ENCODE assay signal across 9 cellular contexts in the genomic region with DNA sequence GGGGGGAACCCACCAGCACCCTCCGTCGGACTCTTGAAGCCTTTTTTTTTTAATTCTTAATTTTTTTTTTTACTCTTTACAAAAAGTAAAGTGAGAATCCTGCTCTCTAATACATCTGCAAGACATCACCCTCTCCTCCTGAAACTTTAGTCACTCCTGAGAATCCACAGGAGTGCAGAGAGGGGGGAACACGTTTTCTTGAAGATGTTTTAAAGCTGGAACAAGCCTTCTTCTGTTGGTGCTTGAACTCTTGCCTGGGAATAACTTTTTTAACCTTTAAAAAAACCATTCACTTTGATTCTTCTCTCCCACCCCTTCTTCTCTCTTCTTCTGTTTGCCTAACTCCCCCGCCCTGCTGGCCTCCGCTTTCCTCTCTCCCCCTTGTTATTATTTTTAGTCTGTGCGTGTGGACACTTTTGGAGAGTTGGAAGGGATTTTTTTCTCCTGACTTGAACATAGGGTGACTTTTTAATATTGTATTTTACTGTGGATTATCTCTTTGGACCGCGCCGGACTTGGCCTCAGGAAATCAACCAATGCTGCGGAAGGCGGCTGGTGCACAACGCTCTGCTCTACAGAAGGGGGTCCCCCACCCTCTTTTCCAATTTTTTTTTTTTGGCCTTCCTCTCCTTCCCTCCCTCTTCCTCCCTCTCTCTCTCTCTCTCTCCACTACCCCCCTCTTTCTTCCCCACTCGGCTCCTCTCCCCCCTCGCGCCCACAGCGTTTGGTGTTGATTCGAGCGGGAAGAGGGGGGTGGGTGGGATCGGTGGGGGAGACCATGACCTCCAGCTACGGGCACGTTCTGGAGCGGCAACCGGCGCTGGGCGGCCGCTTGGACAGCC. TPM values are rescaled to one million over a fixed set of nuclear protein-coding genes. Genes with fewer than 3 reads are reported as not detected.
DNase-seq lines count a peak whose midpoint lies in the region; ATAC-seq and TF ChIP-seq lines count a peak whose summit lies in the region.
"Had no signal": no experiment of that assay in that cellular context is flagged by ENCODE, and none has a peak within 500 bp of the region (broad histone marks: within the 10 kb centered on the region; RNA-seq: fewer than 3 reads in every experiment).

A gene (plus strand): TSS at position 691 of the 842 bp plus-strand sequence. CDS start 88 bp downstream, at position 779.

- intact Hi-C loops in vagina (cut with DNase I), result loop anchor here (5.0 to 10.0 kb wide), 2 partner anchors 131 to 449 kb away; a partner anchor contains a TSS

- H3K27ac ChIP-seq in muscle layer of colon (ENCODE audit: low read depth, low read length) (no peak within 1 kb of the TSS), vagina (peak within 1 kb of the TSS; percentile 99)

- peaks cover 27% of the 10 kb centered on the region for H3K4me1 Mint-ChIP-seq in activated naive CD8-positive, alpha-beta T cell treated with anti-CD3 and anti-CD28 coated beads, Interleukin-2, amount 10 ng/mL, durations not matched to agents 7 days and 5 days
- H3K4me1 Mint-ChIP-seq in activated naive CD8-positive, alpha-beta T cell treated with anti-CD3 and anti-CD28 coated beads, Interleukin-2, amount 50 U/mL, for 24 hours, result peaks cover 20% of the 10 kb centered on the region
- H3K4me1 Mint-ChIP-seq in endothelial cell (ENCODE audit: unreplicated experiment), result peaks cover 41% of the 10 kb centered on the region

- POLR2A ChIA-PET in activated naive CD8-positive, alpha-beta T cell treated with anti-CD3 and anti-CD28 coated beads, Interleukin-2, amount 10 ng/mL, durations not matched to agents 7 days and 5 days (lab: Charles Lee), result no interaction called here

- peaks cover 2% of the 10 kb centered on the region for H3K9me3 Mint-ChIP-seq in activated naive CD8-positive, alpha-beta T cell treated with anti-CD3 and anti-CD28 coated beads, Interleukin-2, amount 10 ng/mL, durations not matched to agents 7 days and 5 days
- no peaks in the 10 kb centered on the region for H3K9me3 Mint-ChIP-seq in activated naive CD8-positive, alpha-beta T cell treated with anti-CD3 and anti-CD28 coated beads, Interleukin-2, amount 50 U/mL, for 24 hours
- no peaks in the 10 kb centered on the region for H3K9me3 Mint-ChIP-seq in endothelial cell (ENCODE audit: unreplicated experiment)

- no peak for ATAC-seq in activated naive CD8-positive, alpha-beta T cell treated with anti-CD3 and anti-CD28 coated beads, Interleukin-2, amount 10 ng/mL, durations not matched to agents 7 days and 5 days (ENCODE audit: low read depth)
- ATAC-seq in activated naive CD8-positive, alpha-beta T cell treated with anti-CD3 and anti-CD28 coated beads, Interleukin-2, amount 50 U/mL, for 24 hours, result no peak
- ATAC-seq in HG02870 (IDR thresholded peaks at IDR 0.05; ENCODE audit: unreplicated experiment), result no peak

- H3K4me1 ChIP-seq in muscle layer of colon (ENCODE audit: insufficient read depth, low read length), result peaks cover 21% of the 10 kb centered on the region
- peaks cover 27% of the 10 kb centered on the region for H3K4me1 ChIP-seq in vagina

- H3K4me3 Mint-ChIP-seq in activated naive CD8-positive, alpha-beta T cell treated with anti-CD3 and anti-CD28 coated beads, Interleukin-2, amount 10 ng/mL, durations not matched to agents 7 days and 5 days, result peak within 1 kb of the TSS; percentile 10
- H3K4me3 Mint-ChIP-seq in activated naive CD8-positive, alpha-beta T cell treated with anti-CD3 and anti-CD28 coated beads, Interleukin-2, amount 50 U/mL, for 24 hours, result no peak within 1 kb of the TSS
- peak within 1 kb of the TSS; percentile 83 for H3K4me3 Mint-ChIP-seq in endothelial cell (ENCODE audit: unreplicated experiment)

- H3K27me3 Mint-ChIP-seq in activated naive CD8-positive, alpha-beta T cell treated with anti-CD3 and anti-CD28 coated beads, Interleukin-2, amount 10 ng/mL, durations not matched to agents 7 days and 5 days, result peaks cover 93% of the 10 kb centered on the region
- peaks cover 83% of the 10 kb centered on the region for H3K27me3 Mint-ChIP-seq in activated naive CD8-positive, alpha-beta T cell treated with anti-CD3 and anti-CD28 coated beads, Interleukin-2, amount 50 U/mL, for 24 hours
- H3K27me3 Mint-ChIP-seq in endothelial cell (ENCODE audit: unreplicated experiment), result peaks cover 42% of the 10 kb centered on the region

- DNase-seq in activated naive CD8-positive, alpha-beta T cell treated with anti-CD3 and anti-CD28 coated beads, Interleukin-2, amount 10 ng/mL, durations not matched to agents 7 days and 5 days, result no peak
- no peak for DNase-seq in activated naive CD8-positive, alpha-beta T cell treated with anti-CD3 and anti-CD28 coated beads, Interleukin-2, amount 50 U/mL, for 24 hours
- no peak for DNase-seq in endothelial cell (ENCODE audit: low spot score)
- no peak for DNase-seq in vagina (ENCODE audit: extremely low spot score in 2 of 2)
- DNase-seq in T1000 (lab: John Stamatoyannopoulos, UW), result no peak
- no peak for DNase-seq in kidney glomerular epithelial cell (lab: John Stamatoyannopoulos, UW)

- TF ChIP-seq CTCF in endothelial cell (IDR thresholded peaks at IDR 0.05; ENCODE audit: unreplicated experiment) (no peak), vagina (IDR thresholded peaks at IDR 0.05) (no peak)

- no peak for TF ChIP-seq POLR2A in vagina (IDR thresholded peaks at IDR 0.05)

- H3K36me3 Mint-ChIP-seq in activated naive CD8-positive, alpha-beta T cell treated with anti-CD3 and anti-CD28 coated beads, Interleukin-2, amount 10 ng/mL, durations not matched to agents 7 days and 5 days, result no peaks in the 10 kb centered on the region
- H3K36me3 Mint-ChIP-seq in activated naive CD8-positive, alpha-beta T cell treated with anti-CD3 and anti-CD28 coated beads, Interleukin-2, amount 50 U/mL, for 24 hours (ENCODE audit: low read depth), result no peaks in the 10 kb centered on the region
- no peaks in the 10 kb centered on the region for H3K36me3 Mint-ChIP-seq in endothelial cell (ENCODE audit: low read depth, unreplicated experiment)

- no peak within 1 kb of the TSS for H3K27ac Mint-ChIP-seq in activated naive CD8-positive, alpha-beta T cell treated with anti-CD3 and anti-CD28 coated beads, Interleukin-2, amount 10 ng/mL, durations not matched to agents 7 days and 5 days
- no peak within 1 kb of the TSS for H3K27ac Mint-ChIP-seq in activated naive CD8-positive, alpha-beta T cell treated with anti-CD3 and anti-CD28 coated beads, Interleukin-2, amount 50 U/mL, for 24 hours
- H3K27ac Mint-ChIP-seq in endothelial cell (ENCODE audit: unreplicated experiment), result no peak within 1 kb of the TSS

- peaks cover 61 to 92% of the 10 kb centered on the region in 2 donors for H3K27me3 ChIP-seq in muscle layer of colon (ENCODE audit: control insufficient read depth in 1 of 2, insufficient read depth in 2 of 2, low read length in 2 of 2)
- H3K27me3 ChIP-seq in vagina, result no peaks in the 10 kb centered on the region

- H3K36me3 ChIP-seq in muscle layer of colon (ENCODE audit: insufficient read depth, low read length) (no peaks in the 10 kb centered on the region), vagina (no peaks in the 10 kb centered on the region)

- no peaks in the 10 kb centered on the region for H3K9me3 ChIP-seq in muscle layer of colon (ENCODE audit: low read length)
- H3K9me3 ChIP-seq in vagina, result no peaks in the 10 kb centered on the region

- H3K9ac ChIP-seq in muscle layer of colon (ENCODE audit: low read length), result no peak within 1 kb of the TSS

- H3K4me3 ChIP-seq in muscle layer of colon (ENCODE audit: low read depth in 1 of 2, low read length in 2 of 2) (peak within 1 kb of the TSS; percentile 47 to 56), vagina (peak within 1 kb of the TSS; percentile 75 to 91)
- H3K4me3 ChIP-seq: K562 had no signal

RNA-seq across cellular contexts. Expression of the gene that starts here (rescaled TPM):
- total RNA-seq in activated naive CD8-positive, alpha-beta T cell treated with anti-CD3 and anti-CD28 coated beads, Interleukin-2, amount 10 ng/mL, durations not matched to agents 7 days and 5 days, result not detected
- total RNA-seq in endothelial cell (ENCODE audit: unreplicated experiment) (not detected), vagina (108 TPM)
- total RNA-seq: K562 had no signal

Comparison
In these comparisons a context has a peak if more than half of its experiments do, and no peak if none do; other contexts are left out.
1. RNA of the gene that starts here (total RNA-seq): 108 TPM in vagina (single experiment); not detected in endothelial cell (single experiment) and not detected in activated naive CD8-positive, alpha-beta T cell treated with anti-CD3 and anti-CD28 coated beads, Interleukin-2, amount 10 ng/mL, durations not matched to agents 7 days and 5 days; every median in the first group is over 100 times any median in the second.